1 cellular context compared by ENCODE assay signal in the genomic region with DNA sequence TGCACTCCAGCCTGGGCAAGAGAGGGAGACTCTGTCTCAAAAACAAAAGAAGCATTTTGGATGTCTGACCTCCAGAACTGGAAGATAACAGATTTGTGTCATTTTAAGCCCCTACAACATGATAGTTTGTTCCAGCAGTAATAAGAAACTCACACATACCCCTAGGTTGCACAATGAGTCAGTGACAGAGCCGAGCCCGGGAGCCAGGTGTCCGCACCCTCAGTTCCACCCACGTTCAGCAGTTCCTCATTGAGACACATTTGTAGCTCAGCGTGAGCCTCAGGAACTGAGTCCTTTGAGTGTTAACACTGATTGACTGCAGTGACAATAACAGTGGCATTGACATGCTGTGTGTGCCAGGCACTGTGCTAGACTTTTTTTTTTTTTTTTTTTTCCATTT.
A peak's percentile ranks its signal among the peaks of the same experiment; 100 is the strongest.
TF ChIP-seq lines count a peak whose summit lies in the region.

No MANE protein-coding gene starts in this region.

TF ChIP-seq in GM12878, 131 proteins besides CTCF, POLR2A, EP300 and RAD21 (continued from another document):
- TF ChIP-seq, protein P1, sequence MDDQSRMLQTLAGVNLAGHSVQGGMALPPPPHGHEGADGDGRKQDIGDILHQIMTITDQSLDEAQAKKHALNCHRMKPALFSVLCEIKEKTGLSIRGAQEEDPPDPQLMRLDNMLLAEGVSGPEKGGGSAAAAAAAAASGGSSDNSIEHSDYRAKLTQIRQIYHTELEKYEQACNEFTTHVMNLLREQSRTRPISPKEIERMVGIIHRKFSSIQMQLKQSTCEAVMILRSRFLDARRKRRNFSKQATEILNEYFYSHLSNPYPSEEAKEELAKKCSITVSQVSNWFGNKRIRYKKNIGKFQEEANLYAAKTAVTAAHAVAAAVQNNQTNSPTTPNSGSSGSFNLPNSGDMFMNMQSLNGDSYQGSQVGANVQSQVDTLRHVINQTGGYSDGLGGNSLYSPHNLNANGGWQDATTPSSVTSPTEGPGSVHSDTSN (IDR thresholded peaks at IDR 0.05; ENCODE audit: insufficient replicate concordance, low read depth, low read length) = no peak
- TF ChIP-seq POU2F2 (IDR thresholded peaks at IDR 0.05; ENCODE audit: borderline replicate concordance, low read depth, low read length) = no peak
- TF ChIP-seq TCF12 (IDR thresholded peaks at IDR 0.05; ENCODE audit: low read depth, low read length) = peak; percentile 80
- TF ChIP-seq WRNIP1 (IDR thresholded peaks at IDR 0.05; ENCODE audit: borderline replicate concordance, low read depth, low read length) = no peak
- TF ChIP-seq, protein P2, sequence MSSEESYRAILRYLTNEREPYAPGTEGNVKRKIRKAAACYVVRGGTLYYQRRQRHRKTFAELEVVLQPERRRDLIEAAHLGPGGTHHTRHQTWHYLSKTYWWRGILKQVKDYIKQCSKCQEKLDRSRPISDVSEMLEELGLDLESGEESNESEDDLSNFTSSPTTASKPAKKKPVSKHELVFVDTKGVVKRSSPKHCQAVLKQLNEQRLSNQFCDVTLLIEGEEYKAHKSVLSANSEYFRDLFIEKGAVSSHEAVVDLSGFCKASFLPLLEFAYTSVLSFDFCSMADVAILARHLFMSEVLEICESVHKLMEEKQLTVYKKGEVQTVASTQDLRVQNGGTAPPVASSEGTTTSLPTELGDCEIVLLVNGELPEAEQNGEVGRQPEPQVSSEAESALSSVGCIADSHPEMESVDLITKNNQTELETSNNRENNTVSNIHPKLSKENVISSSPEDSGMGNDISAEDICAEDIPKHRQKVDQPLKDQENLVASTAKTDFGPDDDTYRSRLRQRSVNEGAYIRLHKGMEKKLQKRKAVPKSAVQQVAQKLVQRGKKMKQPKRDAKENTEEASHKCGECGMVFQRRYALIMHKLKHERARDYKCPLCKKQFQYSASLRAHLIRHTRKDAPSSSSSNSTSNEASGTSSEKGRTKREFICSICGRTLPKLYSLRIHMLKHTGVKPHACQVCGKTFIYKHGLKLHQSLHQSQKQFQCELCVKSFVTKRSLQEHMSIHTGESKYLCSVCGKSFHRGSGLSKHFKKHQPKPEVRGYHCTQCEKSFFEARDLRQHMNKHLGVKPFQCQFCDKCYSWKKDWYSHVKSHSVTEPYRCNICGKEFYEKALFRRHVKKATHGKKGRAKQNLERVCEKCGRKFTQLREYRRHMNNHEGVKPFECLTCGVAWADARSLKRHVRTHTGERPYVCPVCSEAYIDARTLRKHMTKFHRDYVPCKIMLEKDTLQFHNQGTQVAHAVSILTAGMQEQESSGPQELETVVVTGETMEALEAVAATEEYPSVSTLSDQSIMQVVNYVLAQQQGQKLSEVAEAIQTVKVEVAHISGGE (CRISPR knock-in tag; IDR thresholded peaks at IDR 0.05) = no peak
- TF ChIP-seq, protein P3, sequence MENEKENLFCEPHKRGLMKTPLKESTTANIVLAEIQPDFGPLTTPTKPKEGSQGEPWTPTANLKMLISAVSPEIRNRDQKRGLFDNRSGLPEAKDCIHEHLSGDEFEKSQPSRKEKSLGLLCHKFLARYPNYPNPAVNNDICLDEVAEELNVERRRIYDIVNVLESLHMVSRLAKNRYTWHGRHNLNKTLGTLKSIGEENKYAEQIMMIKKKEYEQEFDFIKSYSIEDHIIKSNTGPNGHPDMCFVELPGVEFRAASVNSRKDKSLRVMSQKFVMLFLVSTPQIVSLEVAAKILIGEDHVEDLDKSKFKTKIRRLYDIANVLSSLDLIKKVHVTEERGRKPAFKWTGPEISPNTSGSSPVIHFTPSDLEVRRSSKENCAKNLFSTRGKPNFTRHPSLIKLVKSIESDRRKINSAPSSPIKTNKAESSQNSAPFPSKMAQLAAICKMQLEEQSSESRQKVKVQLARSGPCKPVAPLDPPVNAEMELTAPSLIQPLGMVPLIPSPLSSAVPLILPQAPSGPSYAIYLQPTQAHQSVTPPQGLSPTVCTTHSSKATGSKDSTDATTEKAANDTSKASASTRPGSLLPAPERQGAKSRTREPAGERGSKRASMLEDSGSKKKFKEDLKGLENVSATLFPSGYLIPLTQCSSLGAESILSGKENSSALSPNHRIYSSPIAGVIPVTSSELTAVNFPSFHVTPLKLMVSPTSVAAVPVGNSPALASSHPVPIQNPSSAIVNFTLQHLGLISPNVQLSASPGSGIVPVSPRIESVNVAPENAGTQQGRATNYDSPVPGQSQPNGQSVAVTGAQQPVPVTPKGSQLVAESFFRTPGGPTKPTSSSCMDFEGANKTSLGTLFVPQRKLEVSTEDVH (IDR thresholded peaks at IDR 0.05; ENCODE audit: low read depth, partially characterized antibody) = no peak
- no peak for TF ChIP-seq FOXM1 (IDR thresholded peaks at IDR 0.05; ENCODE audit: low read depth, low read length)
- TF ChIP-seq TARDBP (IDR thresholded peaks at IDR 0.05; ENCODE audit: borderline replicate concordance) = no peak
- TF ChIP-seq, protein P4, sequence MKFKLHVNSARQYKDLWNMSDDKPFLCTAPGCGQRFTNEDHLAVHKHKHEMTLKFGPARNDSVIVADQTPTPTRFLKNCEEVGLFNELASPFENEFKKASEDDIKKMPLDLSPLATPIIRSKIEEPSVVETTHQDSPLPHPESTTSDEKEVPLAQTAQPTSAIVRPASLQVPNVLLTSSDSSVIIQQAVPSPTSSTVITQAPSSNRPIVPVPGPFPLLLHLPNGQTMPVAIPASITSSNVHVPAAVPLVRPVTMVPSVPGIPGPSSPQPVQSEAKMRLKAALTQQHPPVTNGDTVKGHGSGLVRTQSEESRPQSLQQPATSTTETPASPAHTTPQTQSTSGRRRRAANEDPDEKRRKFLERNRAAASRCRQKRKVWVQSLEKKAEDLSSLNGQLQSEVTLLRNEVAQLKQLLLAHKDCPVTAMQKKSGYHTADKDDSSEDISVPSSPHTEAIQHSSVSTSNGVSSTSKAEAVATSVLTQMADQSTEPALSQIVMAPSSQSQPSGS (IDR thresholded peaks at IDR 0.05; ENCODE audit: low read length) = no peak
- TF ChIP-seq MTA3 (IDR thresholded peaks at IDR 0.05; ENCODE audit: borderline replicate concordance, low read length) = no peak
- TF ChIP-seq SPI1 (IDR thresholded peaks at IDR 0.05; ENCODE audit: borderline replicate concordance, insufficient read depth, low read depth, low read length) = peak; percentile 78
- TF ChIP-seq EGR1 (IDR thresholded peaks at IDR 0.05; ENCODE audit: borderline replicate concordance in 1 of 2, low read depth in 2 of 2, low read length in 2 of 2) = peak in 1 of 2 experiments; percentile 53; a peak in 2 of 3 replicates
- 0 out of 2 replicates have a peak, but pooled peaks have one; percentile 76 for TF ChIP-seq TCF3 (IDR thresholded peaks at IDR 0.05; ENCODE audit: borderline replicate concordance, insufficient read depth, low read depth, low read length)
